Comparison of ENCODE assay signal across 15 cellular contexts in genomic region chr1:19368050-19368449, GRCh38.
"Had no signal": no experiment of that assay in that cellular context is flagged by ENCODE, and none has a peak within 500 bp of the region (broad histone marks: within the 10 kb centered on the region; RNA-seq: fewer than 3 reads in every experiment).

No MANE protein-coding gene starts in this region.

- H3K9me3 ChIP-seq: psoas muscle, SK-N-SH, thoracic aorta had no signal

- DNase-seq: activated CD4-positive, alpha-beta T cell treated with anti-CD3 and anti-CD28 coated beads, Interleukin-2, amount 10 ng/mL, durations not matched to agents 24 days and 14 days; activated CD8-positive, alpha-beta memory T cell treated with anti-CD3 and anti-CD28 coated beads for 24 hours; activated effector memory CD4-positive, alpha-beta T cell treated with Interleukin-2 at 50 U/mL for 16 hours; hippocampal formation; kidney glomerular epithelial cell; natural killer cell; occipital lobe; psoas muscle; stimulated activated naive CD4-positive, alpha-beta T cell treated with Interleukin-2 at 50 U/mL for 16 hours; T-helper 1 cell had no signal

- H3K4me3 ChIP-seq: lung, psoas muscle, thoracic aorta had no signal

- H3K4me1 ChIP-seq: psoas muscle had no signal

- H3K27ac ChIP-seq: psoas muscle, thoracic aorta had no signal

- ATAC-seq: natural killer cell, sciatic nerve, WTC11 had no signal
